ENCODE assay signal across 2 cellular contexts in genomic region chr1:164563821-164564251, GRCh38.
TF ChIP-seq lines count a peak whose summit lies in the region.

No MANE protein-coding gene starts in this region.

TF ChIP-seq in K562, 482 proteins besides CTCF, POLR2A, EP300 and RAD21 (continued from another document):
- no peak for TF ChIP-seq PREB (CRISPR knock-in tag; IDR thresholded peaks at IDR 0.05)
- no peak for TF ChIP-seq ILK (tag; IDR thresholded peaks at IDR 0.05; ENCODE audit: borderline replicate concordance, low read depth)

TF ChIP-seq in SK-N-SH treated with all-trans-retinoic acid at 6 μM for 48 hours, 23 proteins besides CTCF, POLR2A, EP300 and RAD21 (continued from another document):
- no peak for TF ChIP-seq CSRNP3 (CRISPR knock-in tag; IDR thresholded peaks at IDR 0.05)
- no peak for TF ChIP-seq TOX (CRISPR knock-in tag; IDR thresholded peaks at IDR 0.05; ENCODE audit: borderline replicate concordance)
- TF ChIP-seq TSHZ2 (CRISPR knock-in tag; IDR thresholded peaks at IDR 0.05) = no peak
- TF ChIP-seq, protein P1, sequence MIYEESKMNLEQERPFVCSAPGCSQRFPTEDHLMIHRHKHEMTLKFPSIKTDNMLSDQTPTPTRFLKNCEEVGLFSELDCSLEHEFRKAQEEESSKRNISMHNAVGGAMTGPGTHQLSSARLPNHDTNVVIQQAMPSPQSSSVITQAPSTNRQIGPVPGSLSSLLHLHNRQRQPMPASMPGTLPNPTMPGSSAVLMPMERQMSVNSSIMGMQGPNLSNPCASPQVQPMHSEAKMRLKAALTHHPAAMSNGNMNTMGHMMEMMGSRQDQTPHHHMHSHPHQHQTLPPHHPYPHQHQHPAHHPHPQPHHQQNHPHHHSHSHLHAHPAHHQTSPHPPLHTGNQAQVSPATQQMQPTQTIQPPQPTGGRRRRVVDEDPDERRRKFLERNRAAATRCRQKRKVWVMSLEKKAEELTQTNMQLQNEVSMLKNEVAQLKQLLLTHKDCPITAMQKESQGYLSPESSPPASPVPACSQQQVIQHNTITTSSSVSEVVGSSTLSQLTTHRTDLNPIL (CRISPR knock-in tag; IDR thresholded peaks at IDR 0.05; ENCODE audit: low read depth) = no peak
- no peak for TF ChIP-seq ZNF565 (CRISPR knock-in tag; conservative IDR thresholded peaks at IDR 0.05; ENCODE audit: low read depth)
- TF ChIP-seq OSR1 (CRISPR knock-in tag; IDR thresholded peaks at IDR 0.05) = no peak
- TF ChIP-seq CSDC2 (CRISPR knock-in tag; IDR thresholded peaks at IDR 0.05) = no peak
